Comparison of ENCODE assay signal across 4 cellular contexts in the genomic region with DNA sequence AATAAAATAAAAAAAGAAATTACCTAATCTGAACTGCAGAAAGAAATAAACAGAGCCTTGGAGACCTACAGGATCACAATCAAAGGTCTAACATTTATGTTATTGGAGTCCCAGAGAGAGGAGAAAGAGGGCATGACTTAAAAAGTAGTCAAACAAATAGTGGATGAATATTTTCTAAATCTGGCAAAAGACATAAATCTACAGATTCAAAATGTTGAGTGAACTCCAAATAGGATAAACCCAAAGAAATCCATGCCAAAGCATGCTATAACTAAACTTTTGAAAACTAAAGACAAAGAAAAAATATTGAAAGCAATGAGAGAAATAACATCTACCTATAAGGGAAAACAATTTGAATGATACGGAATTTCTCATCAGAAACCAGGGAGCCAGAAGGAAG.
"Had no signal": no experiment of that assay in that cellular context is flagged by ENCODE, and none has a peak within 500 bp of the region (broad histone marks: within the 10 kb centered on the region; RNA-seq: fewer than 3 reads in every experiment).

No MANE protein-coding gene starts in this region.

- H3K4me3 ChIP-seq: GM23248, GM23338, HAP-1 had no signal

- H3K4me1 ChIP-seq: HAP-1 had no signal

- H3K36me3 ChIP-seq: HAP-1 had no signal

- ATAC-seq: GM23338, HCT116 had no signal

- H3K27ac ChIP-seq: GM23248 had no signal
